8 cellular contexts compared by ENCODE assay signal in the genomic region with DNA sequence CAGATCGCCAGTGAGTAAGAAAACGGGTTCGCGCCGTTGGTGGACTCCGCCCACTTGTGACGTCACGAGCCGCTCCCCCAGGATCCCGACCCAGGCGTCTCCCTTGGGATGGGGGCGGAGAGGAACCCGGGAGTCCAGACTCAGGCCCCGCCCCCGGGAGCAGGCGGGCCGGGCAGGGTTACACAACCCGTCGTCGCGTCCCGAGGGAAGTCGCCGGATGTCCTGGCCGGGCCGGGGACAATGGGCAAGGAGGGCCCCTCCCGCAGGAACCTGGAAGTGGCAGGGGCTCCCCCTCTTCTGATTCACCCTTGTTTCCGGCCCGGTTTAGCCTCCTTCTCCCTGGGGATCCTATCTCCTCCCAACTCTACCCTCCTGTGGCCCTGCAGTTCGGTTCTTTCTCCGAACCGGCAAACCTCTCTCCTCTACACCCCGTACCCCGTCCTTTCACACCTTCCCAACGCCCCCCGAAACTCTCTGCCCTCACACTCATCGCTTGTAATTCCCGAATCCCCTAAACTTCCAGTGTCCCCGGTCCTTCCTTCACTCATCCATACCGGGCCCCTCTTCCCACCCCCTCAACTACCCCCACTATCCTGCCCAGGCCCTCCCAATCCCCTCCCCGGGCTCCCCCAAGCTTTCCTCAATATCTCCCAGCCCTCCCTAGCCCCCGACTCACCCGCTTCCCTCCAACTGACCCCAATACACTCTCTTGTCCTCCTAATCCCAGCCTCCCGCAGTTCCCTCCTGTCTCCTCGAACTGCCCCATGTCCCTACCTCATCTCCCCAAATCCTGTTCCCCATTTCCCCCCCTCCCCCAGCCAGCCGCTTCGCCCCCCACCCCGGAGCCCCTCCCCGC. TPM values are rescaled to one million over a fixed set of nuclear protein-coding genes. Genes with fewer than 3 reads are reported as not detected.
A peak's percentile ranks its signal among the peaks of the same experiment; 100 is the strongest.
DNase-seq lines count a peak whose midpoint lies in the region; ATAC-seq lines count a peak whose summit lies in the region.

No MANE protein-coding gene starts in this region.

- no peaks in the 10 kb centered on the region for H3K9me3 ChIP-seq in esophagus (ENCODE audit: control insufficient read depth in 2 of 2, insufficient read depth in 1 of 2, low read depth in 1 of 2, low read length in 1 of 2)

- ATAC-seq in GM19035 (IDR thresholded peaks at IDR 0.05; ENCODE audit: unreplicated experiment): no peak

- DNase-seq in AG20443 (ENCODE audit: low spot score) (peak; percentile 94), GM19238 (ENCODE audit: insufficient read length, low spot score) (peak; percentile 78), NCI-H460 (ENCODE audit: extremely low read depth, low read depth) (peak; percentile 95), midbrain (lab: John Stamatoyannopoulos, UW) (peak; percentile 74)
- DNase-seq in activated T-cell treated with anti-CD3 and anti-CD28 coated beads, Interleukin-2, amount 50 U/mL, for 48 hours: peak; percentile 75 to 78

- H3K9me3 Mint-ChIP-seq in stimulated activated naive CD8-positive, alpha-beta T cell treated with anti-CD3 and anti-CD28 coated beads, Interleukin-15, Interleukin-2, amounts not matched to agents 100 ng/mL and 50 ng/mL, for 24 hours: no peaks in the 10 kb centered on the region

- H3K27me3 ChIP-seq in esophagus (ENCODE audit: control insufficient read depth in 1 of 2, insufficient read depth in 2 of 2, low read length in 2 of 2): no peaks in the 10 kb centered on the region

- H3K4me3 Mint-ChIP-seq in stimulated activated naive CD8-positive, alpha-beta T cell treated with anti-CD3 and anti-CD28 coated beads, Interleukin-15, Interleukin-2, amounts not matched to agents 100 ng/mL and 50 ng/mL, for 24 hours: peak overlapping the region; percentile 80

- H3K27ac ChIP-seq in esophagus (ENCODE audit: low read depth in 2 of 2, low read length in 1 of 2): peak overlapping the region; percentile 90 to 97

- peaks cover 56% of the 10 kb centered on the region for H3K4me1 Mint-ChIP-seq in stimulated activated naive CD8-positive, alpha-beta T cell treated with anti-CD3 and anti-CD28 coated beads, Interleukin-15, Interleukin-2, amounts not matched to agents 100 ng/mL and 50 ng/mL, for 24 hours (ENCODE audit: low read depth)

- peaks cover 4% of the 10 kb centered on the region for H3K36me3 Mint-ChIP-seq in stimulated activated naive CD8-positive, alpha-beta T cell treated with anti-CD3 and anti-CD28 coated beads, Interleukin-15, Interleukin-2, amounts not matched to agents 100 ng/mL and 50 ng/mL, for 24 hours (ENCODE audit: low read depth)

- H3K27me3 Mint-ChIP-seq in stimulated activated naive CD8-positive, alpha-beta T cell treated with anti-CD3 and anti-CD28 coated beads, Interleukin-15, Interleukin-2, amounts not matched to agents 100 ng/mL and 50 ng/mL, for 24 hours: no peaks in the 10 kb centered on the region

- H3K27ac Mint-ChIP-seq in stimulated activated naive CD8-positive, alpha-beta T cell treated with anti-CD3 and anti-CD28 coated beads, Interleukin-15, Interleukin-2, amounts not matched to agents 100 ng/mL and 50 ng/mL, for 24 hours: peak overlapping the region; percentile 77

- peaks cover 0 to 14% of the 10 kb centered on the region in 2 donors for H3K4me1 ChIP-seq in esophagus (ENCODE audit: control insufficient read depth in 2 of 2, insufficient read depth in 2 of 2, low read length in 1 of 2)

- no peaks in the 10 kb centered on the region for H3K36me3 ChIP-seq in esophagus (ENCODE audit: control insufficient read depth in 2 of 2, insufficient read depth in 2 of 2, low read length in 1 of 2)

- 1% methylated on average over 47 to 49 of the region's 49 CpGs for WGBS in esophagus, 2 donors

- peak overlapping the region; percentile 43 to 44 for H3K4me3 ChIP-seq in esophagus (ENCODE audit: low read depth in 1 of 2, low read length in 2 of 2)

RNA-seq across cellular contexts. Expression of a gene that starts 20.0 kb away (rescaled TPM):
- 81.5 and 102 TPM in 2 replicates for total RNA-seq in NCI-H460 (2014; rRNA removed; shearing (Covaris generic))
- 59.2 and 79.0 TPM in 2 replicates for polyA plus RNA-seq in NCI-H460 (2014; cell fraction: nucleus; rRNA removed)
- 10 to 100 TPM; 33.3 to 33.4 TPM for polyA plus RNA-seq in esophagus

RNA-seq across cellular contexts. Expression of a gene that starts 24.1 kb away (rescaled TPM):
- 1.7 and 1.9 TPM in 2 replicates for total RNA-seq in NCI-H460 (2014; rRNA removed; shearing (Covaris generic))
- 0.08 and 0.13 TPM in 2 replicates for polyA plus RNA-seq in NCI-H460 (2014; cell fraction: nucleus; rRNA removed)
- polyA plus RNA-seq in esophagus: 10 to 100 TPM in 1 of 2 donors, 1 to 10 TPM in 1; 1.1 to 13.8 TPM

RNA-seq across cellular contexts. Expression of a gene that starts 37.2 kb away (rescaled TPM):
- 11.3 and 12.7 TPM in 2 replicates for total RNA-seq in NCI-H460 (2014; rRNA removed; shearing (Covaris generic))
- polyA plus RNA-seq in NCI-H460 (2014; cell fraction: nucleus; rRNA removed): 8.7 and 27.6 TPM in 2 replicates
- 1 to 10 TPM; 6.3 to 6.8 TPM for polyA plus RNA-seq in esophagus

RNA-seq across cellular contexts. Expression of a gene that starts 38.8 kb away (rescaled TPM):
- total RNA-seq in NCI-H460 (2014; rRNA removed; shearing (Covaris generic)): 2.9 and 5.2 TPM in 2 replicates
- polyA plus RNA-seq in NCI-H460 (2014; cell fraction: nucleus; rRNA removed): 2.6 and 5.7 TPM in 2 replicates
- polyA plus RNA-seq in esophagus: 100 to 1,000 TPM; 163 to 233 TPM

RNA-seq across cellular contexts. Expression of a gene that starts 53.2 kb away (rescaled TPM):
- total RNA-seq in NCI-H460 (2014; rRNA removed; shearing (Covaris generic)): 0.79 and 1.6 TPM in 2 replicates
- polyA plus RNA-seq in NCI-H460 (2014; cell fraction: nucleus; rRNA removed): 1.6 TPM in 1 of 2 replicates, not detected in the other
- 1 to 10 TPM; 2.4 to 5.1 TPM for polyA plus RNA-seq in esophagus
